Comparison of ENCODE assay signal across 22 cellular contexts in the genomic region with DNA sequence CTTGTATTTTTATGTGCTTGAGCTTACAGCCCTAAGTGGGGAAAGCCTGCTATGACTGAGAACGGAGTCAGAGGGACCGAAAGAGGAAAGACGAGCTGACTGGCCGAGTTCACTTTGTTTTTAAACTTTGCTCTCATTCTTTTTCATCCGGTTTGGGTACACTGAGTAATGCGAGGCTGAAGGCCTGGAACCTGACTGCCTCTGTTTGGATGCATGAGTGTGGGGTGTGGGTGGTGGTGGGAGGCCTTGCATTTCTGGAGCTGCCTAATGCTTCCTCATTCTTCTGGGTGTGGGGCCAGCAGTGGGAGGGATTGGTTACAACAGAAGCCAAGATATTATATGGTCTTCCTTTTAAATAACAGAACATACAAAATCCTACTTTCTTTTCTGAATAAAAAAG.
DNase-seq lines count a peak whose midpoint lies in the region; ATAC-seq, FAIRE-seq and TF ChIP-seq lines count a peak whose summit lies in the region.
"Had no signal": no experiment of that assay in that cellular context is flagged by ENCODE, and none has a peak within 500 bp of the region (broad histone marks: within the 10 kb centered on the region; RNA-seq: fewer than 3 reads in every experiment).

No MANE protein-coding gene starts in this region.

- no peak for ATAC-seq in GM21825 (IDR thresholded peaks at IDR 0.05; ENCODE audit: unreplicated experiment)
- ATAC-seq: activated CD8-positive, alpha-beta memory T cell treated with anti-CD3 and anti-CD28 coated beads, Interleukin-2, amount 10 ng/mL, durations not matched to agents 7 days and 5 days; mucosa of descending colon; T-cell had no signal

- no peak overlapping the region for H3K23ac ChIP-seq in mesenchymal stem cell (ENCODE audit: low read length in 2 of 2)

- no peak overlapping the region for H2AK5ac ChIP-seq in mesenchymal stem cell (ENCODE audit: low read length, severe bottlenecking)

- H3K79me1 ChIP-seq in mesenchymal stem cell (replicated peaks; ENCODE audit: low read length, poor library complexity, severe bottlenecking), result no peaks in the 10 kb centered on the region

- no peaks in the 10 kb centered on the region for H3K27me3 ChIP-seq in bronchial epithelial cell (ENCODE audit: control insufficient read depth, insufficient read depth, low read length)
- no peaks in the 10 kb centered on the region for H3K27me3 ChIP-seq in mesenchymal stem cell (ENCODE audit: control insufficient read depth in 1 of 2, insufficient read depth in 1 of 2, low read length in 2 of 2)
- H3K27me3 ChIP-seq in stomach, result no peaks in the 10 kb centered on the region
- H3K27me3 ChIP-seq: sigmoid colon, upper lobe of left lung had no signal

- no peak overlapping the region for H2BK5ac ChIP-seq in mesenchymal stem cell (ENCODE audit: low read depth, low read length, poor library complexity, severe bottlenecking)

- no peak for TF ChIP-seq EP300 in stomach (IDR thresholded peaks at IDR 0.05)

- WGBS in mesenchymal stem cell, result 72% methylated on average over 6 of the region's 6 CpGs
- WGBS in stomach, 5 donors, result 47 to 65% (median 59%) methylated on average over 6 of the region's 6 CpGs

- no peak overlapping the region for H3K14ac ChIP-seq in mesenchymal stem cell (ENCODE audit: low read length in 2 of 2)

- H3K4me3 ChIP-seq in bronchial epithelial cell (ENCODE audit: low read depth, low read length), result no peak overlapping the region
- H3K4me3 ChIP-seq in mesenchymal stem cell (ENCODE audit: insufficient read depth in 1 of 2, low read depth in 1 of 2, low read length in 2 of 2), result peak overlapping the region in 1 of 2 experiments; percentile 32
- H3K4me3 ChIP-seq in stomach, result no peak overlapping the region
- H3K4me3 ChIP-seq: mucosa of descending colon, sigmoid colon, upper lobe of left lung had no signal

- H3K9me3 ChIP-seq in mesenchymal stem cell (ENCODE audit: control insufficient read depth, low read length) (no peaks in the 10 kb centered on the region), stomach (no peaks in the 10 kb centered on the region)
- H3K9me3 ChIP-seq: mucosa of descending colon, sigmoid colon, upper lobe of left lung had no signal

- no peak overlapping the region for H2BK120ac ChIP-seq in mesenchymal stem cell (ENCODE audit: low read depth, low read length)

- no peak overlapping the region for H4K91ac ChIP-seq in mesenchymal stem cell (ENCODE audit: low read length)

- TF ChIP-seq CTCF in bronchial epithelial cell (IDR thresholded peaks at IDR 0.05; ENCODE audit: insufficient read depth, low read length, severe bottlenecking) (no peak), stomach (IDR thresholded peaks at IDR 0.05) (no peak)

- H3K9ac ChIP-seq in mesenchymal stem cell (ENCODE audit: low read length), result peak overlapping the region; percentile 85

- H3K18ac ChIP-seq in mesenchymal stem cell (ENCODE audit: low read depth in 1 of 2, low read length in 2 of 2), result no peak overlapping the region

- H4K8ac ChIP-seq in mesenchymal stem cell (ENCODE audit: low read length), result no peak overlapping the region

- no peaks in the 10 kb centered on the region for H3K4me1 ChIP-seq in mesenchymal stem cell (ENCODE audit: control insufficient read depth, insufficient read depth, low read depth, low read length)
- H3K4me1 ChIP-seq in stomach, result no peaks in the 10 kb centered on the region
- H3K4me1 ChIP-seq: sigmoid colon, upper lobe of left lung had no signal

- no peak for TF ChIP-seq POLR2A in stomach (IDR thresholded peaks at IDR 0.05)

- H2AFZ ChIP-seq in mesenchymal stem cell (ENCODE audit: low read depth, low read length), result no peak overlapping the region

- no peak overlapping the region for H3K4me2 ChIP-seq in mesenchymal stem cell (ENCODE audit: low read length, poor library complexity, severe bottlenecking)

- intact Hi-C loops in stomach (cut with DNase I; ENCODE audit: low total_unique reads), result no loop called here

- DNase-seq in NOMO-1 (lab: John Stamatoyannopoulos, UW; ENCODE audit: unreplicated experiment in 2 of 2) (peak; percentile 32 to 62), NOMO-1 treated with dmso at 0.1 percent for 144 hours (lab: John Stamatoyannopoulos, UW; ENCODE audit: unreplicated experiment) (no peak), bronchial epithelial cell (ENCODE audit: low read depth) (peak; percentile 73), mesenchymal stem cell (no peak), ureter (ENCODE audit: low spot score) (peak; percentile 59), stomach (no peak), DMS79 treated with DMSO at 0.1 percent for 48 hours (lab: John Stamatoyannopoulos, UW) (no peak)
- DNase-seq: activated CD4-positive, alpha-beta T cell treated with anti-CD3 and anti-CD28 coated beads for 1 hour; activated CD8-positive, alpha-beta memory T cell treated with anti-CD3 and anti-CD28 coated beads, Interleukin-2, amount 10 ng/mL, durations not matched to agents 7 days and 5 days; activated gamma-delta T cell treated with Interleukin-2 at 50 U/mL for 16 hours; anterior cingulate cortex; cortex of kidney; DMS53; IMR-90; mucosa of descending colon; NCI-H1105 treated with DMSO at 0.1 percent for 48 hours; sigmoid colon; T-cell had no signal

- no peak overlapping the region for H2BK15ac ChIP-seq in mesenchymal stem cell (ENCODE audit: low read depth, poor library complexity, severe bottlenecking)

- FAIRE-seq in bronchial epithelial cell (lab: Jason Lieb, UNC), result no peak

- no peak overlapping the region for H3K4ac ChIP-seq in mesenchymal stem cell (ENCODE audit: low read depth in 1 of 2, low read length in 2 of 2)

- H3K36me3 ChIP-seq in bronchial epithelial cell (ENCODE audit: control insufficient read depth, insufficient read depth, low read length) (no peaks in the 10 kb centered on the region), mesenchymal stem cell (ENCODE audit: control insufficient read depth in 1 of 2, insufficient read depth in 2 of 2, low read depth in 1 of 2, low read length in 2 of 2) (no peaks in the 10 kb centered on the region), stomach (no peaks in the 10 kb centered on the region)
- H3K36me3 ChIP-seq: sigmoid colon, upper lobe of left lung had no signal

- H3K27ac ChIP-seq in mesenchymal stem cell (ENCODE audit: low read length, poor library complexity, severe bottlenecking) (no peak overlapping the region), stomach (no peak overlapping the region)
- H3K27ac ChIP-seq: 22Rv1, C4-2B, sigmoid colon, upper lobe of left lung had no signal

- H2BK12ac ChIP-seq in mesenchymal stem cell (ENCODE audit: low read length in 2 of 2), result no peak overlapping the region

Comparison
In these comparisons a context has a peak if more than half of its experiments do, and no peak if none do; other contexts are left out.
1. DNase-seq: peak in NOMO-1 (2 of 2), bronchial epithelial cell (single experiment) and ureter (single experiment); none in NOMO-1 treated with dmso at 0.1 percent for 144 hours (single experiment), mesenchymal stem cell (single experiment), stomach (single experiment) and DMS79 treated with DMSO at 0.1 percent for 48 hours (single experiment).